In genomic region chr15:33735143-33735542, GRCh38 we compare ENCODE assay signal across 4 cellular contexts.
"Had no signal": no experiment of that assay in that cellular context is flagged by ENCODE, and none has a peak within 500 bp of the region (broad histone marks: within the 10 kb centered on the region; RNA-seq: fewer than 3 reads in every experiment).

No MANE protein-coding gene starts in this region.

- H2AFZ ChIP-seq: GM23248 had no signal

- H3K27ac ChIP-seq: GM23248 had no signal

- H3K4me3 ChIP-seq: GM23248, HAP-1, K562 had no signal

- DNase-seq: GOT3 had no signal

- H3K9me3 ChIP-seq: HAP-1 had no signal

- H3K4me1 ChIP-seq: HAP-1 had no signal

- H3K9ac ChIP-seq: GM23248 had no signal

- H3K36me3 ChIP-seq: HAP-1 had no signal
